1 cellular context compared by ENCODE assay signal in the genomic region with DNA sequence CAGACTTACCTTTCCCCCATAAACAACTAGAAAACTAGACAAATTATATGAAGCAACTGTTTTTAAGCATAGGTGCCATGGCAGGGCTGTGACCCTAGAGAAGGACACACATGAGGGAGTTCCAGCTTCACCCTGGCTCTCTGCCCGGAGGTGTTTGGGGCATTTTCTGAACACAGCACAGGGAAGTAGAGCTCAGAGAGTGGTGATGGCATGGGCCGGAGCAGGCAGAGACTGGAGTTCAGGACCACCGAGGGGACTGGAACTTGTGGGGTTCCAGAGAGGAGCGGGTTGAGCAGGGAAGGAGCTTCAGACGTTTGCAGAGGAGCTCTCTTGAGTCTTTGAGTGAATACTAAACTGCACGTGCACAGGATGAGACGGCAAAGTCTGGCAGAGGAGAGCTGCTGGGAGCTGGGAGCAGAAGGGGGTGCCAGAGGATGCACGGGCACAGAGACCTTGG.
TF ChIP-seq lines count a peak whose summit lies in the region.

No MANE protein-coding gene starts in this region.

TF ChIP-seq in WTC11, 78 proteins besides CTCF, POLR2A, EP300 and RAD21 (continued from another document):
- TF ChIP-seq AR (CRISPR knock-in tag; IDR thresholded peaks at IDR 0.05) (no peak), HMGXB4 (CRISPR knock-in tag; IDR thresholded peaks at IDR 0.05) (no peak), FOXJ3 (CRISPR knock-in tag; IDR thresholded peaks at IDR 0.05; ENCODE audit: borderline replicate concordance) (no peak), ZBTB21 (CRISPR knock-in tag; IDR thresholded peaks at IDR 0.05; ENCODE audit: borderline replicate concordance) (no peak)
- TF ChIP-seq, protein P1, sequence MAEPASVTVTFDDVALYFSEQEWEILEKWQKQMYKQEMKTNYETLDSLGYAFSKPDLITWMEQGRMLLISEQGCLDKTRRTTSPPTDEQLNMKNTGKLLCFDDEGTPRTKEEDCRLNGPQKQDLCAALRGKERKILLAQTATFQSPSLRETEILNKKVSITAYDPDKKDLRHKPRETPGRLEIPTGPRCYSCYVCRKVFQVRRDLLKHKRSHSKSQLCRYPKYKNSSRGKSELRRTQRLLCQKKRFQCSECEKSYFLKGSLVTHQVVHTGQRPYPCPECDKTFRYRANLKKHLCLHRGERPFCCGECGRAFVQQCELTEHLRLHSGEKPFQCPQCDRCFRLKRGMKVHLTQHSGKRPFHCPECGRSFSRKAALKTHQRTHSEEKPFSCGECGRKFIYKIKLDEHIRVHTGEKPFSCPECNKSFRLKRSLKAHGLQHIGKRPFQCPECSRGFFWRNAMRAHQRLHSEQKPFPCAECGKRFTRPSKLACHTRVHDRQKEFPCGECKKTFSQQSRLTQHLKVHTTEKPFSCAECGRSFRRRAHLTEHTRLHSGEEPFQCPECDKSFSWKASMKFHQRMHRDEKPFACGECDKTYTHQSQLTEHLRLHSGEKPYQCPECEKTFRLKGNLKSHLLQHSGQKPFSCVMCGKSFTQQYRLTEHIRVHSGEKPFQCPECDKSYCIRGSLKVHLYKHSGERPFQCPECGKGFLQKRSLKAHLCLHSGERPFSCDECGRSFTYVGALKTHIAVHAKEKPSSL (CRISPR knock-in tag; conservative IDR thresholded peaks at IDR 0.05), result no peak
- TF ChIP-seq, protein P2, sequence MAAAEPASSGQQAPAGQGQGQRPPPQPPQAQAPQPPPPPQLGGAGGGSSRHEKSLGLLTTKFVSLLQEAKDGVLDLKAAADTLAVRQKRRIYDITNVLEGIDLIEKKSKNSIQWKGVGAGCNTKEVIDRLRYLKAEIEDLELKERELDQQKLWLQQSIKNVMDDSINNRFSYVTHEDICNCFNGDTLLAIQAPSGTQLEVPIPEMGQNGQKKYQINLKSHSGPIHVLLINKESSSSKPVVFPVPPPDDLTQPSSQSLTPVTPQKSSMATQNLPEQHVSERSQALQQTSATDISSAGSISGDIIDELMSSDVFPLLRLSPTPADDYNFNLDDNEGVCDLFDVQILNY (CRISPR knock-in tag; IDR thresholded peaks at IDR 0.05), result no peak
